Comparison of ENCODE assay signal across 8 cellular contexts in genomic region chr1:154961207-154961496, GRCh38. TPM values are rescaled to one million over a fixed set of nuclear protein-coding genes. Genes with fewer than 3 reads are reported as not detected.
DNase-seq lines count a peak whose midpoint lies in the region; ATAC-seq, FAIRE-seq and TF ChIP-seq lines count a peak whose summit lies in the region.

No MANE protein-coding gene starts in this region.

- H3K27ac Mint-ChIP-seq in activated naive CD8-positive, alpha-beta T cell treated with anti-CD3 and anti-CD28 coated beads, Interleukin-2, amount 10 ng/mL, durations not matched to agents 7 days and 5 days, result peak overlapping the region; percentile 88
- H3K27ac Mint-ChIP-seq in stimulated activated naive CD8-positive, alpha-beta T cell treated with anti-CD3 and anti-CD28 coated beads, Interleukin-15, amount 100 ng/mL, for 72 hours, result peak overlapping the region; percentile 90 to 96

- no peak for TF ChIP-seq RAD21 in liver (IDR thresholded peaks at IDR 0.05)

- H3K27me3 ChIP-seq in cardiac muscle cell (no peaks in the 10 kb centered on the region), liver (ENCODE audit: control insufficient read depth in 4 of 4, insufficient read depth in 4 of 4, low read length in 3 of 4) (no peaks in the 10 kb centered on the region)

- POLR2A ChIA-PET in activated naive CD8-positive, alpha-beta T cell treated with anti-CD3 and anti-CD28 coated beads, Interleukin-2, amount 10 ng/mL, durations not matched to agents 7 days and 5 days (lab: Charles Lee), result interaction anchor here (0.5 to 3.4 kb wide), 19 partner anchors 9 to 397 kb away, joined by 3 to 43 read pairs (median 4); partner anchors contain the start of genes ADAM15, CKS1B, FLAD1 and PMVK

- H3K4me3 Mint-ChIP-seq in activated naive CD8-positive, alpha-beta T cell treated with anti-CD3 and anti-CD28 coated beads, Interleukin-2, amount 10 ng/mL, durations not matched to agents 7 days and 5 days, result peak overlapping the region; percentile 94
- peak overlapping the region; percentile 87 to 88 for H3K4me3 Mint-ChIP-seq in stimulated activated naive CD8-positive, alpha-beta T cell treated with anti-CD3 and anti-CD28 coated beads, Interleukin-15, amount 100 ng/mL, for 72 hours

- no peaks in the 10 kb centered on the region for H3K27me3 Mint-ChIP-seq in activated naive CD8-positive, alpha-beta T cell treated with anti-CD3 and anti-CD28 coated beads, Interleukin-2, amount 10 ng/mL, durations not matched to agents 7 days and 5 days
- H3K27me3 Mint-ChIP-seq in stimulated activated naive CD8-positive, alpha-beta T cell treated with anti-CD3 and anti-CD28 coated beads, Interleukin-15, amount 100 ng/mL, for 72 hours, result no peaks in the 10 kb centered on the region

- H3K36me3 ChIP-seq in cardiac muscle cell (no peaks in the 10 kb centered on the region), liver (ENCODE audit: control insufficient read depth in 4 of 4, insufficient read depth in 3 of 4, low read depth in 1 of 4, low read length in 3 of 4) (peaks cover 6 to 36% (median 18%) of the 10 kb centered on the region in 4 donors)

- WGBS in liver, result 2% methylated on average over 9 of the region's 9 CpGs

- peak overlapping the region; percentile 79 for H3K4me3 ChIP-seq in cardiac muscle cell
- peak overlapping the region; percentile 62 to 86 (median 82) for H3K4me3 ChIP-seq in liver (ENCODE audit: low read depth in 1 of 3, low read length in 3 of 3)

- DNase-seq in cardiac muscle cell (ENCODE audit: low read depth in 1 of 2, low spot score in 1 of 2) (no peak), cardiac septum (ENCODE audit: low spot score) (no peak), GM19239 (ENCODE audit: insufficient read length, low spot score) (no peak)
- no peak for DNase-seq in activated naive CD8-positive, alpha-beta T cell treated with anti-CD3 and anti-CD28 coated beads, Interleukin-2, amount 10 ng/mL, durations not matched to agents 7 days and 5 days
- no peak for DNase-seq in stimulated activated naive CD8-positive, alpha-beta T cell treated with anti-CD3 and anti-CD28 coated beads, Interleukin-15, amount 100 ng/mL, for 72 hours

- no peaks in the 10 kb centered on the region for H3K9me3 Mint-ChIP-seq in activated naive CD8-positive, alpha-beta T cell treated with anti-CD3 and anti-CD28 coated beads, Interleukin-2, amount 10 ng/mL, durations not matched to agents 7 days and 5 days
- H3K9me3 Mint-ChIP-seq in stimulated activated naive CD8-positive, alpha-beta T cell treated with anti-CD3 and anti-CD28 coated beads, Interleukin-15, amount 100 ng/mL, for 72 hours, result no peaks in the 10 kb centered on the region

- peaks cover 13% of the 10 kb centered on the region for H3K36me3 Mint-ChIP-seq in activated naive CD8-positive, alpha-beta T cell treated with anti-CD3 and anti-CD28 coated beads, Interleukin-2, amount 10 ng/mL, durations not matched to agents 7 days and 5 days

- H3K9me3 ChIP-seq in cardiac muscle cell (ENCODE audit: low read depth), result no peaks in the 10 kb centered on the region
- H3K9me3 ChIP-seq in liver (ENCODE audit: control insufficient read depth in 4 of 4, low read length in 3 of 4), result no peaks in the 10 kb centered on the region

- TF ChIP-seq CTCF in cardiac muscle cell (IDR thresholded peaks at IDR 0.05; ENCODE audit: low read depth, low read length) (no peak), liver (IDR thresholded peaks at IDR 0.05; ENCODE audit: low read depth, low read length, missing input control) (no peak)

- peak overlapping the region; percentile 88 for H3K9ac ChIP-seq in liver (ENCODE audit: low read depth in 1 of 2, low read length in 2 of 2)

- peaks cover 17% of the 10 kb centered on the region for H3K4me1 ChIP-seq in cardiac muscle cell (ENCODE audit: low read depth)
- peaks cover 2 to 52% (median 31%) of the 10 kb centered on the region in 4 donors for H3K4me1 ChIP-seq in liver (ENCODE audit: control insufficient read depth in 4 of 4, insufficient read depth in 4 of 4, low read length in 3 of 4)

- H3K27ac ChIP-seq in cardiac muscle cell (peak overlapping the region; percentile 99), liver (ENCODE audit: low read depth in 1 of 2, low read length in 2 of 2) (peak overlapping the region; percentile 83 to 97)

- no peak for FAIRE-seq in GM19239 (lab: Jason Lieb, UNC)

- no peak for ATAC-seq in activated naive CD8-positive, alpha-beta T cell treated with anti-CD3 and anti-CD28 coated beads, Interleukin-2, amount 10 ng/mL, durations not matched to agents 7 days and 5 days (ENCODE audit: low read depth)
- no peak for ATAC-seq in stimulated activated naive CD8-positive, alpha-beta T cell treated with anti-CD3 and anti-CD28 coated beads, Interleukin-15, amount 100 ng/mL, for 72 hours
- no peak for ATAC-seq in GM19035 (IDR thresholded peaks at IDR 0.05; ENCODE audit: unreplicated experiment)
- no peak for ATAC-seq in HG03025 (IDR thresholded peaks at IDR 0.05; ENCODE audit: low FRiP score, unreplicated experiment)

- peaks cover 28% of the 10 kb centered on the region for H3K4me1 Mint-ChIP-seq in activated naive CD8-positive, alpha-beta T cell treated with anti-CD3 and anti-CD28 coated beads, Interleukin-2, amount 10 ng/mL, durations not matched to agents 7 days and 5 days
- peaks cover 75% of the 10 kb centered on the region for H3K4me1 Mint-ChIP-seq in stimulated activated naive CD8-positive, alpha-beta T cell treated with anti-CD3 and anti-CD28 coated beads, Interleukin-15, amount 100 ng/mL, for 72 hours

- intact Hi-C loops in cardiac septum (cut with DNase I), result loop anchor here (1.0 kb wide), 3 partner anchors 22 to 56 kb away; partner anchors contain the start of gene FLAD1

TF ChIP-seq in liver, 16 proteins besides CTCF, POLR2A, EP300 and RAD21 (continues in another document):
- TF ChIP-seq YY1 (IDR thresholded peaks at IDR 0.05), result no peak
- TF ChIP-seq FOXA2 (IDR thresholded peaks at IDR 0.05), result no peak
- no peak for TF ChIP-seq SP1 (IDR thresholded peaks at IDR 0.05)
- TF ChIP-seq HNF4A (conservative IDR thresholded peaks at IDR 0.05), result no peak
- TF ChIP-seq HNF4G (IDR thresholded peaks at IDR 0.05), result no peak
- TF ChIP-seq JUND (IDR thresholded peaks at IDR 0.05), result no peak
- TF ChIP-seq, protein P1, sequence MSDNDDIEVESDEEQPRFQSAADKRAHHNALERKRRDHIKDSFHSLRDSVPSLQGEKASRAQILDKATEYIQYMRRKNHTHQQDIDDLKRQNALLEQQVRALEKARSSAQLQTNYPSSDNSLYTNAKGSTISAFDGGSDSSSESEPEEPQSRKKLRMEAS (IDR thresholded peaks at IDR 0.05), result no peak
- TF ChIP-seq TAF1 (conservative IDR thresholded peaks at IDR 0.05), result no peak
- no peak for TF ChIP-seq EGR1 (IDR thresholded peaks at IDR 0.05; ENCODE audit: low read depth in 2 of 2)
- TF ChIP-seq GABPA (IDR thresholded peaks at IDR 0.05 in 1 of 2, conservative IDR thresholded peaks at IDR 0.05 in 1 of 2), result no peak
- no peak for TF ChIP-seq NR2F2 (IDR thresholded peaks at IDR 0.05)
- no peak for TF ChIP-seq FOXA1 (IDR thresholded peaks at IDR 0.05)

RNA-seq across cellular contexts. Expression of gene PYGO2, which starts 0.4 kb away (rescaled TPM):
- total RNA-seq in cardiac muscle cell, result 45.6 and 48.0 TPM in 2 replicates
- 45.3 and 49.2 TPM in 2 replicates for polyA plus RNA-seq in cardiac muscle cell
- 16.9 TPM for total RNA-seq in cardiac septum
- total RNA-seq in activated naive CD8-positive, alpha-beta T cell treated with anti-CD3 and anti-CD28 coated beads, Interleukin-2, amount 10 ng/mL, durations not matched to agents 7 days and 5 days, result 10 to 100 TPM; 55.3 TPM
- total RNA-seq in liver, result 1 to 10 TPM; 6.5 to 7.4 TPM
- 1 to 10 TPM; 5.0 to 8.2 TPM for polyA plus RNA-seq in liver

RNA-seq across cellular contexts. Expression of gene PBXIP1, which starts 5.3 kb away (rescaled TPM):
- total RNA-seq in cardiac muscle cell (155 and 161 TPM in 2 replicates), cardiac septum (49.1 TPM), liver (10 to 100 TPM; 24.6 to 42.8 TPM)
- polyA plus RNA-seq in cardiac muscle cell (93.7 and 108 TPM in 2 replicates), liver (10 to 100 TPM in 1 of 2 donors, 1 to 10 TPM in 1; 3.8 to 16.4 TPM)
- total RNA-seq in activated naive CD8-positive, alpha-beta T cell treated with anti-CD3 and anti-CD28 coated beads, Interleukin-2, amount 10 ng/mL, durations not matched to agents 7 days and 5 days, result 100 to 1,000 TPM; 149 to 155 TPM

RNA-seq across cellular contexts. Expression of gene SHC1, which starts 9.4 kb away (rescaled TPM):
- total RNA-seq in cardiac muscle cell, result 80.0 and 80.3 TPM in 2 replicates
- polyA plus RNA-seq in cardiac muscle cell, result 66.8 and 70.7 TPM in 2 replicates
- total RNA-seq in cardiac septum, result 70.5 TPM
- total RNA-seq in activated naive CD8-positive, alpha-beta T cell treated with anti-CD3 and anti-CD28 coated beads, Interleukin-2, amount 10 ng/mL, durations not matched to agents 7 days and 5 days, result 10 to 100 TPM; 67.4 to 72.3 TPM
- 10 to 100 TPM; 53.2 to 65.5 TPM for total RNA-seq in liver
- 10 to 100 TPM; 27.2 to 62.8 TPM for polyA plus RNA-seq in liver

RNA-seq across cellular contexts. Expression of gene CKS1B, which starts 13.3 kb away (rescaled TPM):
- 52.9 and 96.5 TPM in 2 replicates for total RNA-seq in cardiac muscle cell
- polyA plus RNA-seq in cardiac muscle cell, result 157 and 337 TPM in 2 replicates
- total RNA-seq in cardiac septum, result 16.0 TPM
- 100 to 1,000 TPM; 112 to 114 TPM for total RNA-seq in activated naive CD8-positive, alpha-beta T cell treated with anti-CD3 and anti-CD28 coated beads, Interleukin-2, amount 10 ng/mL, durations not matched to agents 7 days and 5 days
- total RNA-seq in liver, result 10 to 100 TPM; 32.4 to 54.4 TPM
- polyA plus RNA-seq in liver, result 10 to 100 TPM; 34.3 to 57.9 TPM

RNA-seq across cellular contexts. Expression of gene FLAD1, which starts 22.0 kb away (rescaled TPM):
- total RNA-seq in cardiac muscle cell (34.3 and 39.7 TPM in 2 replicates), cardiac septum (22.2 TPM), liver (10 to 100 TPM; 10.4 to 20.2 TPM)
- polyA plus RNA-seq in cardiac muscle cell (59.2 and 60.8 TPM in 2 replicates), liver (10 to 100 TPM; 24.7 to 31.6 TPM)
- total RNA-seq in activated naive CD8-positive, alpha-beta T cell treated with anti-CD3 and anti-CD28 coated beads, Interleukin-2, amount 10 ng/mL, durations not matched to agents 7 days and 5 days, result 10 to 100 TPM; 46.2 to 48.9 TPM
